31 cellular contexts compared by ENCODE assay signal in genomic region chr6:19983374-19983773, GRCh38.
"Had no signal": no experiment of that assay in that cellular context is flagged by ENCODE, and none has a peak within 500 bp of the region (broad histone marks: within the 10 kb centered on the region; RNA-seq: fewer than 3 reads in every experiment).

No MANE protein-coding gene starts in this region.

- H3K4me1 Mint-ChIP-seq: naive thymus-derived CD8-positive, alpha-beta T cell; nephron; neural progenitor cell; stimulated activated memory B cell treated with anti-CD40 and anti-IgM and Interleukin-4, amounts not matched to agents 10 μg/mL and 1 μg/mL and 100 μg/mL, for 72 hours; stimulated activated naive CD8-positive, alpha-beta T cell treated with anti-CD3 and anti-CD28 coated beads, Interleukin-15, amount 100 ng/mL, for 72 hours had no signal

- H3K9me3 ChIP-seq: lower lobe of right lung, neutrophil, psoas muscle, right atrium auricular region, right lobe of liver, testis, thyroid gland, transverse colon, upper lobe of left lung, vagina had no signal

- H3K27ac Mint-ChIP-seq: naive thymus-derived CD8-positive, alpha-beta T cell; nephron; neural progenitor cell; stimulated activated memory B cell treated with anti-CD40 and anti-IgM and Interleukin-4, amounts not matched to agents 10 μg/mL and 1 μg/mL and 100 μg/mL, for 72 hours; stimulated activated naive CD8-positive, alpha-beta T cell treated with anti-CD3 and anti-CD28 coated beads, Interleukin-15, amount 100 ng/mL, for 72 hours had no signal

- H3K4me1 ChIP-seq: lower lobe of right lung, neural progenitor cell, parathyroid adenoma, psoas muscle, right atrium auricular region, right lobe of liver, testis, transverse colon, upper lobe of left lung, vagina had no signal

- H3K27ac ChIP-seq: hepatocyte, lower lobe of right lung, neural progenitor cell, neutrophil, parathyroid adenoma, psoas muscle, right atrium auricular region, right lobe of liver, testis, thyroid gland, transverse colon, upper lobe of left lung, vagina had no signal

- H3K4me3 ChIP-seq: hepatocyte, lower lobe of right lung, neural progenitor cell, psoas muscle, right atrium auricular region, right lobe of liver, smooth muscle cell, testis, thyroid gland, transverse colon, upper lobe of left lung, vagina had no signal

- ATAC-seq: left cardiac atrium; left lobe of liver; left ventricle myocardium superior; lower lobe of right lung; naive thymus-derived CD8-positive, alpha-beta T cell; psoas muscle; right lobe of liver; stimulated activated memory B cell treated with anti-CD40 and anti-IgM and Interleukin-4, amounts not matched to agents 10 μg/mL and 1 μg/mL and 100 μg/mL, for 72 hours; stimulated activated naive CD8-positive, alpha-beta T cell treated with anti-CD3 and anti-CD28 coated beads, Interleukin-15, amount 100 ng/mL, for 72 hours had no signal

- H3K4me3 Mint-ChIP-seq: naive thymus-derived CD8-positive, alpha-beta T cell; nephron; neural progenitor cell; stimulated activated memory B cell treated with anti-CD40 and anti-IgM and Interleukin-4, amounts not matched to agents 10 μg/mL and 1 μg/mL and 100 μg/mL, for 72 hours; stimulated activated naive CD8-positive, alpha-beta T cell treated with anti-CD3 and anti-CD28 coated beads, Interleukin-15, amount 100 ng/mL, for 72 hours had no signal

- H3K27me3 Mint-ChIP-seq: stimulated activated memory B cell treated with anti-CD40 and anti-IgM and Interleukin-4, amounts not matched to agents 10 μg/mL and 1 μg/mL and 100 μg/mL, for 72 hours; stimulated activated naive CD8-positive, alpha-beta T cell treated with anti-CD3 and anti-CD28 coated beads, Interleukin-15, amount 100 ng/mL, for 72 hours had no signal

- H3K36me3 ChIP-seq: lower lobe of right lung, neural progenitor cell, neutrophil, right atrium auricular region, right lobe of liver, thyroid gland, transverse colon, upper lobe of left lung, vagina had no signal

- H3K4me2 ChIP-seq: hepatocyte, neural progenitor cell, smooth muscle cell had no signal

- H2AFZ ChIP-seq: hepatocyte, neural progenitor cell, parathyroid adenoma had no signal

- H3K36me3 Mint-ChIP-seq: naive thymus-derived CD8-positive, alpha-beta T cell; neural progenitor cell; stimulated activated memory B cell treated with anti-CD40 and anti-IgM and Interleukin-4, amounts not matched to agents 10 μg/mL and 1 μg/mL and 100 μg/mL, for 72 hours had no signal

- H3K27me3 ChIP-seq: hepatocyte, neural progenitor cell, neutrophil, right atrium auricular region, right lobe of liver, testis, thyroid gland, transverse colon, upper lobe of left lung, vagina had no signal

- H3K79me2 ChIP-seq: hepatocyte, parathyroid adenoma had no signal

- DNase-seq: kidney glomerular epithelial cell; left cardiac atrium; left ventricle myocardium superior; lower lobe of right lung; mammary epithelial cell; mesenchymal stem cell; naive thymus-derived CD8-positive, alpha-beta T cell; occipital lobe; psoas muscle; right lobe of liver; stimulated activated CD4-positive, alpha-beta T cell treated with anti-CD3 and anti-CD28 coated beads, Interleukin-1b, Interleukin-23, amount 100 ng/mL, for 48 hours; stimulated activated CD4-positive, alpha-beta T cell treated with anti-CD3 and anti-CD28 coated beads, Interleukin-2, amount 100 ng/mL, for 48 hours; stimulated activated CD4-positive, alpha-beta T cell treated with anti-CD3 and anti-CD28 coated beads, Interleukin-4, amount 100 ng/mL, for 4 hours; stimulated activated CD8-positive, alpha-beta memory T cell treated with anti-CD3 and anti-CD28 coated beads, Interleukin-4, amount 100 ng/mL, for 48 hours; stimulated activated naive CD4-positive, alpha-beta T cell treated with Interleukin-2 at 50 U/mL for 16 hours; stimulated activated naive CD8-positive, alpha-beta T cell treated with anti-CD3 and anti-CD28 coated beads, Interleukin-15, amount 100 ng/mL, for 72 hours; substantia nigra; testis; thyroid gland; transverse colon; upper lobe of left lung had no signal

- H3K9me3 Mint-ChIP-seq: nephron; neural progenitor cell; stimulated activated memory B cell treated with anti-CD40 and anti-IgM and Interleukin-4, amounts not matched to agents 10 μg/mL and 1 μg/mL and 100 μg/mL, for 72 hours; stimulated activated naive CD8-positive, alpha-beta T cell treated with anti-CD3 and anti-CD28 coated beads, Interleukin-15, amount 100 ng/mL, for 72 hours had no signal
